ENCODE assay signal across 18 cellular contexts in genomic region chr3:113873814-113874526, GRCh38. TPM values are rescaled to one million over a fixed set of nuclear protein-coding genes. Genes with fewer than 3 reads are reported as not detected.
DNase-seq lines count a peak whose midpoint lies in the region; ATAC-seq and TF ChIP-seq lines count a peak whose summit lies in the region.
"Had no signal": no experiment of that assay in that cellular context is flagged by ENCODE, and none has a peak within 500 bp of the region (broad histone marks: within the 10 kb centered on the region; RNA-seq: fewer than 3 reads in every experiment).

No MANE protein-coding gene starts in this region.

- intact Hi-C loops in Caco-2 (cut with micrococcal nuclease; ENCODE audit: unreplicated experiment) (no loop called here), body of pancreas (cut with DNase I) (no loop called here)

- H3K36me3 Mint-ChIP-seq in Caco-2 (ENCODE audit: insufficient read depth, unreplicated experiment) (no peaks in the 10 kb centered on the region), progenitor cell of endocrine pancreas (ENCODE audit: insufficient read depth) (no peaks in the 10 kb centered on the region), endothelial cell (ENCODE audit: low read depth, unreplicated experiment) (peaks cover 12% of the 10 kb centered on the region)
- peaks cover 0 to 4% (median 0%) of the 10 kb centered on the region in 3 donors for H3K36me3 Mint-ChIP-seq in naive thymus-derived CD8-positive, alpha-beta T cell

- 23 to 40% methylated on average over 4 of the region's 4 CpGs for WGBS in body of pancreas, 2 donors

- H3K9me3 Mint-ChIP-seq in Caco-2 (ENCODE audit: unreplicated experiment) (no peaks in the 10 kb centered on the region), progenitor cell of endocrine pancreas (ENCODE audit: low read depth) (peaks cover 2% of the 10 kb centered on the region), endothelial cell (ENCODE audit: unreplicated experiment) (no peaks in the 10 kb centered on the region)
- no peaks in the 10 kb centered on the region for H3K9me3 Mint-ChIP-seq in naive thymus-derived CD8-positive, alpha-beta T cell
- H3K9me3 Mint-ChIP-seq: GM23338, HFFc6 had no signal

- no peaks in the 10 kb centered on the region for H3K36me3 ChIP-seq in Caco-2 (ENCODE audit: control insufficient read depth, insufficient read depth, low read length)
- no peaks in the 10 kb centered on the region for H3K36me3 ChIP-seq in body of pancreas (replicated peaks in 1 of 2; ENCODE audit: insufficient read depth in 1 of 2, low read depth in 2 of 2)
- H3K36me3 ChIP-seq: HAP-1 had no signal

- H3K9me3 ChIP-seq in Caco-2: no peaks in the 10 kb centered on the region
- H3K9me3 ChIP-seq in body of pancreas: no peaks in the 10 kb centered on the region
- H3K9me3 ChIP-seq: HAP-1, SK-N-SH had no signal

- H3K4me3 Mint-ChIP-seq in Caco-2 (ENCODE audit: unreplicated experiment) (peak overlapping the region; percentile 27), progenitor cell of endocrine pancreas (ENCODE audit: low read depth) (no peak overlapping the region), endothelial cell (ENCODE audit: unreplicated experiment) (no peak overlapping the region)
- no peak overlapping the region for H3K4me3 Mint-ChIP-seq in naive thymus-derived CD8-positive, alpha-beta T cell
- H3K4me3 Mint-ChIP-seq: GM23338, HFFc6 had no signal

- no peak overlapping the region for H3K4me3 ChIP-seq in Caco-2 (ENCODE audit: low read depth, low read length)
- H3K4me3 ChIP-seq in body of pancreas: no peak overlapping the region
- H3K4me3 ChIP-seq: GM23338, HAP-1 had no signal

- TF ChIP-seq CTCF in Caco-2 (IDR thresholded peaks at IDR 0.05; ENCODE audit: insufficient read depth in 1 of 2, low read depth in 1 of 2, low read length in 1 of 2, severe bottlenecking in 1 of 2, unreplicated experiment in 1 of 2): no peak
- no peak for TF ChIP-seq CTCF in body of pancreas (IDR thresholded peaks at IDR 0.05)
- no peak for TF ChIP-seq CTCF in progenitor cell of endocrine pancreas (IDR thresholded peaks at IDR 0.05; ENCODE audit: unreplicated experiment)
- TF ChIP-seq CTCF in endothelial cell (IDR thresholded peaks at IDR 0.05; ENCODE audit: unreplicated experiment): no peak

- H3K27ac ChIP-seq in body of pancreas: peak overlapping the region in 2 of 4 donors; percentile 44 to 52

- no peak for TF ChIP-seq POLR2A in body of pancreas (IDR thresholded peaks at IDR 0.05)

- peaks cover 17% of the 10 kb centered on the region for H3K4me1 ChIP-seq in Caco-2
- H3K4me1 ChIP-seq in body of pancreas: peaks cover 12% of the 10 kb centered on the region
- H3K4me1 ChIP-seq: HAP-1 had no signal

- H3K27me3 Mint-ChIP-seq in Caco-2 (ENCODE audit: insufficient read depth, unreplicated experiment): no peaks in the 10 kb centered on the region
- H3K27me3 Mint-ChIP-seq in progenitor cell of endocrine pancreas: no peaks in the 10 kb centered on the region
- no peaks in the 10 kb centered on the region for H3K27me3 Mint-ChIP-seq in endothelial cell (ENCODE audit: unreplicated experiment)
- H3K27me3 Mint-ChIP-seq in naive thymus-derived CD8-positive, alpha-beta T cell: peaks cover 0 to 14% (median 2%) of the 10 kb centered on the region in 5 donors

- ATAC-seq in body of pancreas (peak; percentile 77), left lobe of liver (peak; percentile 81), GM19035 (IDR thresholded peaks at IDR 0.05; ENCODE audit: unreplicated experiment) (no peak)
- ATAC-seq in naive thymus-derived CD8-positive, alpha-beta T cell: no peak
- ATAC-seq: GM23338 had no signal

- no TSS peak for BruUV-seq in Caco-2 (replicated peaks; lab: Mats Ljungman, UMichigan)

- peak in 1 of 2 experiments; percentile 38 for DNase-seq in Caco-2
- no peak for DNase-seq in body of pancreas
- DNase-seq in left lobe of liver (ENCODE audit: low spot score): no peak
- DNase-seq in progenitor cell of endocrine pancreas (ENCODE audit: low spot score, unreplicated experiment): no peak
- DNase-seq in endothelial cell (ENCODE audit: low spot score): no peak
- no peak for DNase-seq in naive thymus-derived CD8-positive, alpha-beta T cell
- DNase-seq: HFFc6, KBM-7, NCI-H1105 treated with DMSO at 0.1 percent for 48 hours, NCI-H146, NCI-H1930, NCI-H446, NCI-H524 treated with DMSO at 0.1 percent for 48 hours, NCI-H774, SK-N-SH had no signal

- CTCF ChIA-PET in Caco-2 (lab: Charles Lee): no interaction called here

- POLR2A ChIA-PET in Caco-2 (lab: Charles Lee): no interaction called here
- POLR2A ChIA-PET in naive thymus-derived CD8-positive, alpha-beta T cell (lab: Charles Lee): no interaction called here

- H3K27me3 ChIP-seq in Caco-2 (replicated peaks; ENCODE audit: control insufficient read depth, insufficient read depth, low read length) (no peaks in the 10 kb centered on the region), body of pancreas (no peaks in the 10 kb centered on the region)

- H3K27ac Mint-ChIP-seq in Caco-2 (ENCODE audit: unreplicated experiment) (no peak overlapping the region), progenitor cell of endocrine pancreas (peak overlapping the region; percentile 62), endothelial cell (ENCODE audit: unreplicated experiment) (no peak overlapping the region)
- H3K27ac Mint-ChIP-seq in naive thymus-derived CD8-positive, alpha-beta T cell: no peak overlapping the region
- H3K27ac Mint-ChIP-seq: GM23338, HFFc6 had no signal

- H3K4me1 Mint-ChIP-seq in Caco-2 (ENCODE audit: low read depth, unreplicated experiment) (peaks cover 11% of the 10 kb centered on the region), progenitor cell of endocrine pancreas (ENCODE audit: low read depth) (peaks cover 9% of the 10 kb centered on the region), endothelial cell (ENCODE audit: unreplicated experiment) (no peaks in the 10 kb centered on the region)
- H3K4me1 Mint-ChIP-seq in naive thymus-derived CD8-positive, alpha-beta T cell: no peaks in the 10 kb centered on the region
- H3K4me1 Mint-ChIP-seq: GM23338 had no signal

RNA-seq across cellular contexts. Expression of gene GRAMD1C, which starts 35.4 kb away (rescaled TPM):
- total RNA-seq in Caco-2 (2022) (3.9 and 4.2 TPM in 2 replicates), body of pancreas (10 to 100 TPM; 18.5 to 27.0 TPM), left lobe of liver (16.5 TPM), progenitor cell of endocrine pancreas (1.7 and 2.4 TPM in 2 replicates), endothelial cell (ENCODE audit: unreplicated experiment) (21.7 TPM)
- 1 to 10 TPM in 1 of 2 experiments, under 1 TPM in 1; 0.82 to 2.1 TPM for total RNA-seq in naive thymus-derived CD8-positive, alpha-beta T cell
- under 1 TPM in 2 of 3 donors, not detected in 1; 0.37 to 0.39 TPM for polyA plus RNA-seq in naive thymus-derived CD8-positive, alpha-beta T cell

Comparison
In these comparisons a context has a peak if more than half of its experiments do, and no peak if none do; other contexts are left out.
1. ATAC-seq: peak in body of pancreas (single experiment) and left lobe of liver (single experiment); none in naive thymus-derived CD8-positive, alpha-beta T cell (0 of 2) and GM19035 (single experiment).